Comparison of ENCODE assay signal across 8 cellular contexts in the genomic region with DNA sequence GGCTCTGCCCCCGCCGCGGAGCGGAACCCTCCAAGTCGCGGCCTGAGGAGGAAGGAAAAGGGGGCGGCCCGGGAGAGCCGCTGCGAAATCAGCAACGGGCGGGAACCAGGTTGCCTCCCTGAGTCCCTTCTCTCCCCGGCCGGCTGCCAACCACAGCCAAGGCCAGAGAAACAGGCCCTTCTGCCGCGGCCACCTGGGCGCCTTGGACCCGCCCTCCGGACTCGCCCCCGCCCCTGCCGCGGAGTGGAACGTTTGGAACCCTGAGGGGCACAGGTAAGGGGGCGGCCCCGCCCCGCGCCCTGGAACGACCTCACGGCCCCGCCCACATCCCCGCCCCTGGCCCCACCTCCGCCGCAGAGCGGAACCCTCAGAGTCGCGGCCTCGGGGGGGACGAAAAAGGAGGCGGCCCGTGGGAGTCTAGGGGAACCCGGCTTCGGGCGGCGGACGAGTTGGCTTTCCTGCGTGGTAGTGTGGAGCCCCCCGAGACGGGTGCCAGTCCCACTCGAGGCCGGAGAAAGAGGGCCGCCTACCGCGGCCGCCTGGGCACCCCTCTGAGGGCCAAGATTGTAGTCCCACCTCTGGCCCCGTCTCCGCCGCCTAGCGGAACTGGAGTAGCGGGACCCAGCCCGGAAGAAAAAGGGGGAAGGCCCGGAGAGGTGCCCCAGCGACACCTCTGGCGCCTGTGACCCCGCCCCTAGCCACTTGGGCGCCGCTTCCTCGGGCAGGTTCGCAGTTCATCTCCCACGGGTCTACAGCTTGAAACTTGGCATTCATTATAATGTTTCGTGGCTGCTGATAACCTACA. TPM values are rescaled to one million over a fixed set of nuclear protein-coding genes. Genes with fewer than 3 reads are reported as not detected.
DNase-seq lines count a peak whose midpoint lies in the region; ATAC-seq and TF ChIP-seq lines count a peak whose summit lies in the region.

No MANE protein-coding gene starts in this region.

- peaks cover 5% of the 10 kb centered on the region for H3K36me3 Mint-ChIP-seq in central memory CD8-positive, alpha-beta T cell (ENCODE audit: insufficient read depth)

- H3K9me3 Mint-ChIP-seq in central memory CD8-positive, alpha-beta T cell: no peaks in the 10 kb centered on the region

- no peaks in the 10 kb centered on the region for H3K27me3 ChIP-seq in kidney epithelial cell (ENCODE audit: control insufficient read depth, insufficient read depth, low read length)

- no peaks in the 10 kb centered on the region for H3K36me3 ChIP-seq in kidney epithelial cell (ENCODE audit: control insufficient read depth, insufficient read depth, low read length)

- ATAC-seq in GM19043 (IDR thresholded peaks at IDR 0.05; ENCODE audit: low read depth, unreplicated experiment) (peak; percentile 76), HG03342 (IDR thresholded peaks at IDR 0.05; ENCODE audit: unreplicated experiment) (peak; percentile 84)
- ATAC-seq in activated CD4-positive, CD25-positive, alpha-beta regulatory T cell treated with anti-CD3 and anti-CD28 coated beads, Interleukin-2, amount 50 U/mL, for 24 hours: peak; percentile 87 to 91
- ATAC-seq in central memory CD8-positive, alpha-beta T cell (replicated peaks; ENCODE audit: extremely low read depth, poor library complexity, severe bottlenecking): peak; percentile 89

- peak overlapping the region; percentile 71 for H3K4me3 Mint-ChIP-seq in central memory CD8-positive, alpha-beta T cell

- H3K4me3 ChIP-seq in kidney epithelial cell (ENCODE audit: low read depth, low read length): peak overlapping the region; percentile 65

- peaks cover 11% of the 10 kb centered on the region for H3K4me1 Mint-ChIP-seq in central memory CD8-positive, alpha-beta T cell

- DNase-seq in AML-193 (lab: John Stamatoyannopoulos, UW) (peak; percentile 58 to 66), NCI-H345 treated with DMSO at 0.1 percent for 48 hours (lab: John Stamatoyannopoulos, UW; ENCODE audit: unreplicated experiment) (peak; percentile 73), kidney epithelial cell (ENCODE audit: low read depth) (no peak)
- peak; percentile 61 to 77 for DNase-seq in central memory CD8-positive, alpha-beta T cell (ENCODE audit: low spot score in 2 of 2)
- DNase-seq in stimulated activated CD4-positive, alpha-beta T cell treated with anti-CD3 and anti-CD28 coated beads, Interleukin-1b, Interleukin-23, amount 100 ng/mL, for 1 hour (ENCODE audit: low read depth in 2 of 2): peak; percentile 72 to 73

- no peaks in the 10 kb centered on the region for H3K27me3 Mint-ChIP-seq in central memory CD8-positive, alpha-beta T cell

- peak; percentile 45 for TF ChIP-seq CTCF in kidney epithelial cell (IDR thresholded peaks at IDR 0.05; ENCODE audit: insufficient read depth, low read length, poor library complexity, severe bottlenecking)

- peak overlapping the region; percentile 89 for H3K27ac Mint-ChIP-seq in central memory CD8-positive, alpha-beta T cell (ENCODE audit: low read depth)

RNA-seq across cellular contexts. Expression of gene PHKA2, which starts 0.7 kb away (rescaled TPM):
- 13.8 and 18.1 TPM in 2 replicates for total RNA-seq in kidney epithelial cell
